In genomic region chr16:70683146-70683944, GRCh38 we compare ENCODE assay signal across 1 cellular context.
TF ChIP-seq lines count a peak whose summit lies in the region.

No MANE protein-coding gene starts in this region.

TF ChIP-seq in K562, 482 proteins besides CTCF, POLR2A, EP300 and RAD21:
- TF ChIP-seq ZNF77 (CRISPR knock-in tag; IDR thresholded peaks at IDR 0.05) (no peak), RBFOX2 (IDR thresholded peaks at IDR 0.05; ENCODE audit: low read depth, low read length) (peak; percentile 43; the same call in 1 of the 2 replicates), POLR2G (IDR thresholded peaks at IDR 0.05; ENCODE audit: low read depth, low read length) (peak; percentile 31; the same call in 1 of the 2 replicates)
